In genomic region chr14:60313093-60313492, GRCh38 we compare ENCODE assay signal across 1 cellular context.
A peak's percentile ranks its signal among the peaks of the same experiment; 100 is the strongest.
TF ChIP-seq lines count a peak whose summit lies in the region.

No MANE protein-coding gene starts in this region.

TF ChIP-seq in K562, 482 proteins besides CTCF, POLR2A, EP300 and RAD21 (continued from another document):
- TF ChIP-seq HMGXB4 (CRISPR knock-in tag; IDR thresholded peaks at IDR 0.05), result no peak
- TF ChIP-seq NBN (IDR thresholded peaks at IDR 0.05; ENCODE audit: low read depth), result no peak
- no peak for TF ChIP-seq PHF8 (IDR thresholded peaks at IDR 0.05; ENCODE audit: borderline replicate concordance, low read length)
- TF ChIP-seq, protein P1, sequence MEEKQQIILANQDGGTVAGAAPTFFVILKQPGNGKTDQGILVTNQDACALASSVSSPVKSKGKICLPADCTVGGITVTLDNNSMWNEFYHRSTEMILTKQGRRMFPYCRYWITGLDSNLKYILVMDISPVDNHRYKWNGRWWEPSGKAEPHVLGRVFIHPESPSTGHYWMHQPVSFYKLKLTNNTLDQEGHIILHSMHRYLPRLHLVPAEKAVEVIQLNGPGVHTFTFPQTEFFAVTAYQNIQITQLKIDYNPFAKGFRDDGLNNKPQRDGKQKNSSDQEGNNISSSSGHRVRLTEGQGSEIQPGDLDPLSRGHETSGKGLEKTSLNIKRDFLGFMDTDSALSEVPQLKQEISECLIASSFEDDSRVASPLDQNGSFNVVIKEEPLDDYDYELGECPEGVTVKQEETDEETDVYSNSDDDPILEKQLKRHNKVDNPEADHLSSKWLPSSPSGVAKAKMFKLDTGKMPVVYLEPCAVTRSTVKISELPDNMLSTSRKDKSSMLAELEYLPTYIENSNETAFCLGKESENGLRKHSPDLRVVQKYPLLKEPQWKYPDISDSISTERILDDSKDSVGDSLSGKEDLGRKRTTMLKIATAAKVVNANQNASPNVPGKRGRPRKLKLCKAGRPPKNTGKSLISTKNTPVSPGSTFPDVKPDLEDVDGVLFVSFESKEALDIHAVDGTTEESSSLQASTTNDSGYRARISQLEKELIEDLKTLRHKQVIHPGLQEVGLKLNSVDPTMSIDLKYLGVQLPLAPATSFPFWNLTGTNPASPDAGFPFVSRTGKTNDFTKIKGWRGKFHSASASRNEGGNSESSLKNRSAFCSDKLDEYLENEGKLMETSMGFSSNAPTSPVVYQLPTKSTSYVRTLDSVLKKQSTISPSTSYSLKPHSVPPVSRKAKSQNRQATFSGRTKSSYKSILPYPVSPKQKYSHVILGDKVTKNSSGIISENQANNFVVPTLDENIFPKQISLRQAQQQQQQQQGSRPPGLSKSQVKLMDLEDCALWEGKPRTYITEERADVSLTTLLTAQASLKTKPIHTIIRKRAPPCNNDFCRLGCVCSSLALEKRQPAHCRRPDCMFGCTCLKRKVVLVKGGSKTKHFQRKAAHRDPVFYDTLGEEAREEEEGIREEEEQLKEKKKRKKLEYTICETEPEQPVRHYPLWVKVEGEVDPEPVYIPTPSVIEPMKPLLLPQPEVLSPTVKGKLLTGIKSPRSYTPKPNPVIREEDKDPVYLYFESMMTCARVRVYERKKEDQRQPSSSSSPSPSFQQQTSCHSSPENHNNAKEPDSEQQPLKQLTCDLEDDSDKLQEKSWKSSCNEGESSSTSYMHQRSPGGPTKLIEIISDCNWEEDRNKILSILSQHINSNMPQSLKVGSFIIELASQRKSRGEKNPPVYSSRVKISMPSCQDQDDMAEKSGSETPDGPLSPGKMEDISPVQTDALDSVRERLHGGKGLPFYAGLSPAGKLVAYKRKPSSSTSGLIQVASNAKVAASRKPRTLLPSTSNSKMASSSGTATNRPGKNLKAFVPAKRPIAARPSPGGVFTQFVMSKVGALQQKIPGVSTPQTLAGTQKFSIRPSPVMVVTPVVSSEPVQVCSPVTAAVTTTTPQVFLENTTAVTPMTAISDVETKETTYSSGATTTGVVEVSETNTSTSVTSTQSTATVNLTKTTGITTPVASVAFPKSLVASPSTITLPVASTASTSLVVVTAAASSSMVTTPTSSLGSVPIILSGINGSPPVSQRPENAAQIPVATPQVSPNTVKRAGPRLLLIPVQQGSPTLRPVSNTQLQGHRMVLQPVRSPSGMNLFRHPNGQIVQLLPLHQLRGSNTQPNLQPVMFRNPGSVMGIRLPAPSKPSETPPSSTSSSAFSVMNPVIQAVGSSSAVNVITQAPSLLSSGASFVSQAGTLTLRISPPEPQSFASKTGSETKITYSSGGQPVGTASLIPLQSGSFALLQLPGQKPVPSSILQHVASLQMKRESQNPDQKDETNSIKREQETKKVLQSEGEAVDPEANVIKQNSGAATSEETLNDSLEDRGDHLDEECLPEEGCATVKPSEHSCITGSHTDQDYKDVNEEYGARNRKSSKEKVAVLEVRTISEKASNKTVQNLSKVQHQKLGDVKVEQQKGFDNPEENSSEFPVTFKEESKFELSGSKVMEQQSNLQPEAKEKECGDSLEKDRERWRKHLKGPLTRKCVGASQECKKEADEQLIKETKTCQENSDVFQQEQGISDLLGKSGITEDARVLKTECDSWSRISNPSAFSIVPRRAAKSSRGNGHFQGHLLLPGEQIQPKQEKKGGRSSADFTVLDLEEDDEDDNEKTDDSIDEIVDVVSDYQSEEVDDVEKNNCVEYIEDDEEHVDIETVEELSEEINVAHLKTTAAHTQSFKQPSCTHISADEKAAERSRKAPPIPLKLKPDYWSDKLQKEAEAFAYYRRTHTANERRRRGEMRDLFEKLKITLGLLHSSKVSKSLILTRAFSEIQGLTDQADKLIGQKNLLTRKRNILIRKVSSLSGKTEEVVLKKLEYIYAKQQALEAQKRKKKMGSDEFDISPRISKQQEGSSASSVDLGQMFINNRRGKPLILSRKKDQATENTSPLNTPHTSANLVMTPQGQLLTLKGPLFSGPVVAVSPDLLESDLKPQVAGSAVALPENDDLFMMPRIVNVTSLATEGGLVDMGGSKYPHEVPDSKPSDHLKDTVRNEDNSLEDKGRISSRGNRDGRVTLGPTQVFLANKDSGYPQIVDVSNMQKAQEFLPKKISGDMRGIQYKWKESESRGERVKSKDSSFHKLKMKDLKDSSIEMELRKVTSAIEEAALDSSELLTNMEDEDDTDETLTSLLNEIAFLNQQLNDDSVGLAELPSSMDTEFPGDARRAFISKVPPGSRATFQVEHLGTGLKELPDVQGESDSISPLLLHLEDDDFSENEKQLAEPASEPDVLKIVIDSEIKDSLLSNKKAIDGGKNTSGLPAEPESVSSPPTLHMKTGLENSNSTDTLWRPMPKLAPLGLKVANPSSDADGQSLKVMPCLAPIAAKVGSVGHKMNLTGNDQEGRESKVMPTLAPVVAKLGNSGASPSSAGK (IDR thresholded peaks at IDR 0.05), result no peak
- no peak for TF ChIP-seq ZNF431 (CRISPR knock-in tag; IDR thresholded peaks at IDR 0.05)
- no peak for TF ChIP-seq HCFC1 (IDR thresholded peaks at IDR 0.05; ENCODE audit: low read depth, low read length)
- TF ChIP-seq RFX1 (IDR thresholded peaks at IDR 0.05), result no peak
- TF ChIP-seq HNRNPH1 (optimal IDR thresholded peaks at IDR 0.05; ENCODE audit: low read depth, low read length), result no peak
- peak; percentile 95 for TF ChIP-seq CEBPB (tag; IDR thresholded peaks at IDR 0.05)
- TF ChIP-seq CEBPG (CRISPR knock-in tag; IDR thresholded peaks at IDR 0.05), result peak; percentile 72
- TF ChIP-seq CEBPG (tag; conservative IDR thresholded peaks at IDR 0.05 in 1 of 2, IDR thresholded peaks at IDR 0.05 in 1 of 2), result peak; percentile 87 to 91
- TF ChIP-seq SMARCC2 (IDR thresholded peaks at IDR 0.05; ENCODE audit: low read depth), result no peak
- TF ChIP-seq SAFB2 (IDR thresholded peaks at IDR 0.05; ENCODE audit: borderline replicate concordance, low read depth, low read length, severe bottlenecking), result no peak
- TF ChIP-seq, protein P2, sequence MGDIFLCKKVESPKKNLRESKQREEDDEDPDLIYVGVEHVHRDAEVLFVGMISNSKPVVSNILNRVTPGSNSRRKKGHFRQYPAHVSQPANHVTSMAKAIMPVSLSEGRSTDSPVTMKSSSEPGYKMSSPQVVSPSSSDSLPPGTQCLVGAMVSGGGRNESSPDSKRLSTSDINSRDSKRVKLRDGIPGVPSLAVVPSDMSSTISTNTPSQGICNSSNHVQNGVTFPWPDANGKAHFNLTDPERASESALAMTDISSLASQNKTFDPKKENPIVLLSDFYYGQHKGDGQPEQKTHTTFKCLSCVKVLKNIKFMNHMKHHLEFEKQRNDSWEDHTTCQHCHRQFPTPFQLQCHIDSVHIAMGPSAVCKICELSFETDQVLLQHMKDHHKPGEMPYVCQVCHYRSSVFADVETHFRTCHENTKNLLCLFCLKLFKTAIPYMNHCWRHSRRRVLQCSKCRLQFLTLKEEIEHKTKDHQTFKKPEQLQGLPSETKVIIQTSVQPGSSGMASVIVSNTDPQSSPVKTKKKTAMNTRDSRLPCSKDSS (IDR thresholded peaks at IDR 0.05; ENCODE audit: low read depth, partially characterized antibody), result no peak
- TF ChIP-seq E2F1 (CRISPR knock-in tag; IDR thresholded peaks at IDR 0.05), result no peak
- 0 out of 2 replicates have a peak, but pooled peaks have one; percentile 53 for TF ChIP-seq MECOM (CRISPR knock-in tag; IDR thresholded peaks at IDR 0.05)
- TF ChIP-seq RCOR1 (IDR thresholded peaks at IDR 0.05; ENCODE audit: borderline replicate concordance in 1 of 2, low read depth in 2 of 2, low read length in 2 of 2), result peak in 1 of 2 experiments; percentile 39; a peak in 1 of 4 replicates
- peak; percentile 19 for TF ChIP-seq CBFA2T3 (IDR thresholded peaks at IDR 0.05)
TF ChIP-seq in K562: peak in this region for 8.
